In genomic region chr19:1668339-1669123, GRCh38 we compare ENCODE assay signal across 9 cellular contexts. TPM values are rescaled to one million over a fixed set of nuclear protein-coding genes. Genes with fewer than 3 reads are reported as not detected.
DNase-seq lines count a peak whose midpoint lies in the region; ATAC-seq and TF ChIP-seq lines count a peak whose summit lies in the region.
"Had no signal": no experiment of that assay in that cellular context is flagged by ENCODE, and none has a peak within 500 bp of the region (broad histone marks: within the 10 kb centered on the region; RNA-seq: fewer than 3 reads in every experiment).

No MANE protein-coding gene starts in this region.

- no peak for ATAC-seq in HG03520 (IDR thresholded peaks at IDR 0.05; ENCODE audit: unreplicated experiment)

- H3K4me1 Mint-ChIP-seq in Calu3 (ENCODE audit: low read depth, unreplicated experiment) = peaks cover 13% of the 10 kb centered on the region

- no TSS peak for BruUV-seq in Calu3 (replicated peaks; lab: Mats Ljungman, UMichigan)
- no TSS peak for BruUV-seq in PC-9 (replicated peaks; lab: Mats Ljungman, UMichigan)

- H3K4me2 ChIP-seq in PC-9 = peak overlapping the region; percentile 16; the same call in 1 of the 2 replicates

- no peaks in the 10 kb centered on the region for H3K9me3 Mint-ChIP-seq in Calu3 (ENCODE audit: low read depth, unreplicated experiment)

- H3F3A ChIP-seq in PC-9 (ENCODE audit: insufficient read depth, low read depth) = 0 out of 2 replicates have a peak, but pooled peaks cover 5% of the 10 kb centered on the region

- no peaks in the 10 kb centered on the region for H3K4me1 ChIP-seq in PC-9 (replicated peaks; ENCODE audit: insufficient read depth)
- H3K4me1 ChIP-seq in iPS-20b (ENCODE audit: insufficient read depth, low read length) = no peaks in the 10 kb centered on the region
- no peaks in the 10 kb centered on the region for H3K4me1 ChIP-seq in prostate gland (replicated peaks)

- H3K36me3 ChIP-seq in PC-9 (ENCODE audit: low read depth) = no peaks in the 10 kb centered on the region
- no peaks in the 10 kb centered on the region for H3K36me3 ChIP-seq in iPS-20b (ENCODE audit: insufficient read depth, low read depth, low read length)
- H3K36me3 ChIP-seq in prostate gland = no peaks in the 10 kb centered on the region

- no peak for TF ChIP-seq CTCF in Calu3 (IDR thresholded peaks at IDR 0.05; ENCODE audit: unreplicated experiment)
- no peak for TF ChIP-seq CTCF in GM20000 (IDR thresholded peaks at IDR 0.05; ENCODE audit: extremely low read depth, missing control alignments)
- no peak for TF ChIP-seq CTCF in PC-9 (conservative IDR thresholded peaks at IDR 0.05)
- no peak for TF ChIP-seq CTCF in prostate gland (IDR thresholded peaks at IDR 0.05)

- CTCF ChIA-PET in Calu3 (lab: Charles Lee) (interaction anchor here (0.7 to 0.8 kb wide), 2 partner anchors 81 to 122 kb away, joined by 3 to 4 read pairs; no protein-coding TSS in a partner anchor), PC-9 (lab: Charles Lee) (no interaction called here)

- WGBS in prostate gland = 9% methylated on average over 16 of the region's 19 CpGs

- H3K9ac ChIP-seq in iPS-20b (ENCODE audit: low read depth, low read length) = no peak overlapping the region

- H3K27me3 Mint-ChIP-seq in Calu3 (ENCODE audit: unreplicated experiment) = peaks cover 36% of the 10 kb centered on the region

- peak; percentile 26 for DNase-seq in Calu3
- DNase-seq in GM20000 (ENCODE audit: low spot score) = peak; percentile 62
- DNase-seq in PC-9 = peak in 1 of 2 experiments; percentile 21
- no peak for DNase-seq in prostate gland (ENCODE audit: low spot score)
- no peak for DNase-seq in globus pallidus (ENCODE audit: low spot score)
- DNase-seq in NCI-H2081 (lab: John Stamatoyannopoulos, UW) = no peak
- DNase-seq: caudate nucleus had no signal

- POLR2A ChIA-PET in PC-9 (lab: Charles Lee; ENCODE audit: unreplicated experiment) = no interaction called here

- H3K79me2 ChIP-seq in PC-9 (ENCODE audit: low read depth) = no peaks in the 10 kb centered on the region

- H3K9me2 ChIP-seq in PC-9 (ENCODE audit: insufficient read depth) = no peaks in the 10 kb centered on the region

- H3K27ac Mint-ChIP-seq in Calu3 (ENCODE audit: unreplicated experiment) = peak overlapping the region; percentile 4

- H3K4me3 Mint-ChIP-seq in Calu3 (ENCODE audit: low read depth, unreplicated experiment) = no peak overlapping the region

- no peak overlapping the region for H3K27ac ChIP-seq in PC-9
- no peak overlapping the region for H3K27ac ChIP-seq in iPS-20b (ENCODE audit: low read length)
- no peak overlapping the region for H3K27ac ChIP-seq in prostate gland

- no peaks in the 10 kb centered on the region for H3K27me3 ChIP-seq in PC-9 (ENCODE audit: insufficient read depth, low read depth)
- H3K27me3 ChIP-seq in iPS-20b (ENCODE audit: insufficient read depth, low read length) = peaks cover 65% of the 10 kb centered on the region
- H3K27me3 ChIP-seq in prostate gland (replicated peaks; ENCODE audit: insufficient read depth) = peaks cover 22% of the 10 kb centered on the region

- no peak overlapping the region for H2AFZ ChIP-seq in PC-9

- H3K4me3 ChIP-seq in PC-9 = no peak overlapping the region
- H3K4me3 ChIP-seq in iPS-20b (ENCODE audit: low read length) = peak overlapping the region; percentile 34
- no peak overlapping the region for H3K4me3 ChIP-seq in prostate gland

- TF ChIP-seq POLR2A in prostate gland (IDR thresholded peaks at IDR 0.05) = no peak

- no peaks in the 10 kb centered on the region for H3K36me3 Mint-ChIP-seq in Calu3 (ENCODE audit: insufficient read depth, unreplicated experiment)

- H4K20me1 ChIP-seq in PC-9 (ENCODE audit: insufficient read depth) = no peaks in the 10 kb centered on the region

- intact Hi-C loops in Calu3 (cut with micrococcal nuclease; ENCODE audit: unreplicated experiment) (no loop called here), PC-9 (cut with micrococcal nuclease; ENCODE audit: unreplicated experiment) (no loop called here), prostate gland (cut with DNase I) (no loop called here)

- H3K9me3 ChIP-seq in PC-9 (ENCODE audit: insufficient read depth, low read depth) = no peaks in the 10 kb centered on the region
- H3K9me3 ChIP-seq in iPS-20b (ENCODE audit: insufficient read depth, low read depth, low read length) = no peaks in the 10 kb centered on the region
- H3K9me3 ChIP-seq in prostate gland = no peaks in the 10 kb centered on the region

RNA-seq across cellular contexts. Expression of gene TCF3, which starts 16.1 kb away (rescaled TPM):
- total RNA-seq in Calu3 (2022) (102 and 110 TPM in 2 replicates), PC-9 (2021) (86.6 and 98.0 TPM in 2 replicates), prostate gland (100 to 1,000 TPM in 1 of 2 donors, 10 to 100 TPM in 1; 91.5 to 332 TPM)

Comparison
In these comparisons a context has a peak if more than half of its experiments do, and no peak if none do; other contexts are left out.
1. DNase-seq: peak in Calu3 (single experiment) and GM20000 (single experiment); none in prostate gland (single experiment), globus pallidus (single experiment) and NCI-H2081 (0 of 2).